ENCODE assay signal across 9 cellular contexts in the genomic region with DNA sequence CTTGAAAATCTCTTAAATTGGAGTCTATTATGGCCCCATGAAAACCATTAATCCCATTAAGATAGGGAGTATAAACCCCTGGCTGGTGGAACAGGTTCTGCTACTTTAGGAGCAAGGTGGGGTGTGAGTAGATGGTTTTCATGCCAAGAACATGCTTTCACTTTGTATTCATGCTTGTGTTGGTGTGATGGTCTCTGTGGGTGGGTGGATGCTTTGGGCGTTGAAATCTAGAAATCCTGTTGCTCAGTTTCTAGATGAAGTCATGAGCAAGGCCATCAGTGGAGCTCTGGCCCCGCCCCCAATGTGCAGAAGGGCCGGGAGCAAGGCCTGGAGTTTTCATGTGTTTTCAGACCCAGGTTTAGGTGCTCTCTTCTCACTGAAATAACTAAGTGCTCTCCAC. TPM values are rescaled to one million over a fixed set of nuclear protein-coding genes. Genes with fewer than 3 reads are reported as not detected.
DNase-seq lines count a peak whose midpoint lies in the region; ATAC-seq lines count a peak whose summit lies in the region.
"Had no signal": no experiment of that assay in that cellular context is flagged by ENCODE, and none has a peak within 500 bp of the region (broad histone marks: within the 10 kb centered on the region; RNA-seq: fewer than 3 reads in every experiment).

No MANE protein-coding gene starts in this region.

- H3K4me3 Mint-ChIP-seq in activated naive CD4-positive, alpha-beta T cell treated with anti-CD3 and anti-CD28 coated beads for 36 hours, result no peak overlapping the region
- peak overlapping the region in 9 of 10 donors; percentile 14 to 73 (median 63) for H3K4me3 Mint-ChIP-seq in naive thymus-derived CD8-positive, alpha-beta T cell

- no peaks in the 10 kb centered on the region for H3K79me2 ChIP-seq in GM23248 (ENCODE audit: insufficient read depth)

- H4K20me1 ChIP-seq in BLaER1 treated with 17β-estradiol and CSF1 and Interleukin-3, amounts not matched to agents 10 nM and 100 nM, result peaks cover 0 to 24% (median 0%) of the 10 kb centered on the region in 11 experiments; a peak in 9 of 22 replicates
- H4K20me1 ChIP-seq in GM23248 (ENCODE audit: insufficient read depth), result no peaks in the 10 kb centered on the region

- in situ Hi-C loops in GM23248 (cut with MboI), result no loop called here

- peak overlapping the region in 1 of 10 experiments; percentile 17; a peak in 2 of 20 replicates for H3K4me3 ChIP-seq in BLaER1 treated with 17β-estradiol and CSF1 and Interleukin-3, amounts not matched to agents 10 nM and 100 nM
- H3K4me3 ChIP-seq in GM23248, result no peak overlapping the region
- H3K4me3 ChIP-seq: SJSA1 had no signal

- peaks cover 81 to 100% (median 100%) of the 10 kb centered on the region in 10 experiments for H3K4me1 ChIP-seq in BLaER1 treated with 17β-estradiol and CSF1 and Interleukin-3, amounts not matched to agents 10 nM and 100 nM
- H3K4me1 ChIP-seq in GM23248 (ENCODE audit: insufficient read depth), result peaks cover 11% of the 10 kb centered on the region

- intact Hi-C loops in activated naive CD4-positive, alpha-beta T cell treated with anti-CD3 and anti-CD28 coated beads for 36 hours (cut with micrococcal nuclease), result no loop called here

- H3K27ac ChIP-seq in BLaER1 treated with 17β-estradiol and CSF1 and Interleukin-3, amounts not matched to agents 10 nM and 100 nM, result peak overlapping the region in 9 of 11 experiments; percentile 61 to 89 (median 84); a peak in 17 of 22 replicates
- no peak overlapping the region; the same call in 1 of the 2 replicates for H3K27ac ChIP-seq in GM23248
- H3K27ac ChIP-seq: SJSA1 had no signal

- DNase-seq in GM23248 (peak; percentile 28), NCI-H524 treated with DMSO at 0.1 percent for 48 hours (lab: John Stamatoyannopoulos, UW) (no peak), NK-92 (lab: John Stamatoyannopoulos, UW; ENCODE audit: unreplicated experiment) (no peak), NCI-H2227 treated with DMSO at 0.1 percent for 48 hours (lab: John Stamatoyannopoulos, UW) (no peak), AG08395 (ENCODE audit: low spot score) (no peak)
- peak; percentile 70 for DNase-seq in activated naive CD4-positive, alpha-beta T cell treated with anti-CD3 and anti-CD28 coated beads for 36 hours
- no peak for DNase-seq in naive thymus-derived CD8-positive, alpha-beta T cell

- H3K4me2 ChIP-seq in BLaER1 treated with 17β-estradiol and CSF1 and Interleukin-3, amounts not matched to agents 10 nM and 100 nM, result peak overlapping the region; percentile 76 to 98 (median 95); a peak in 21 of 22 replicates
- H3K4me2 ChIP-seq in GM23248 (ENCODE audit: unreplicated experiment), result no peak overlapping the region

- no peaks in the 10 kb centered on the region for H3K9me3 ChIP-seq in BLaER1 treated with 17β-estradiol and CSF1 and Interleukin-3, amounts not matched to agents 10 nM and 100 nM (replicated peaks in 1 of 11)
- H3K9me3 ChIP-seq in GM23248 (ENCODE audit: low read depth), result no peaks in the 10 kb centered on the region
- H3K9me3 ChIP-seq: SJSA1 had no signal

- POLR2A ChIA-PET in naive thymus-derived CD8-positive, alpha-beta T cell (lab: Charles Lee), result interaction anchor here (0.6 kb wide), 1 partner anchor 10 kb away, joined by 4 read pairs; no protein-coding TSS in a partner anchor

- H3K9ac ChIP-seq in BLaER1 treated with 17β-estradiol and CSF1 and Interleukin-3, amounts not matched to agents 10 nM and 100 nM, result peak overlapping the region in 7 of 11 experiments; percentile 56 to 79 (median 75); a peak in 12 of 22 replicates
- no peak overlapping the region for H3K9ac ChIP-seq in GM23248

- H3K36me3 Mint-ChIP-seq in activated naive CD4-positive, alpha-beta T cell treated with anti-CD3 and anti-CD28 coated beads for 36 hours (ENCODE audit: low read depth), result peaks cover 18% of the 10 kb centered on the region
- peaks cover 0 to 18% (median 8%) of the 10 kb centered on the region in 3 donors for H3K36me3 Mint-ChIP-seq in naive thymus-derived CD8-positive, alpha-beta T cell

- no peak overlapping the region for H3K27ac Mint-ChIP-seq in activated naive CD4-positive, alpha-beta T cell treated with anti-CD3 and anti-CD28 coated beads for 36 hours
- H3K27ac Mint-ChIP-seq in naive thymus-derived CD8-positive, alpha-beta T cell, result peak overlapping the region in 9 of 10 donors; percentile 18 to 97 (median 80)

- H3K36me3 ChIP-seq in BLaER1 treated with 17β-estradiol and CSF1 and Interleukin-3, amounts not matched to agents 10 nM and 100 nM, result peaks cover 8 to 57% (median 48%) of the 10 kb centered on the region in 11 experiments; a peak in 21 of 22 replicates
- H3K36me3 ChIP-seq in GM23248 (ENCODE audit: low read depth), result peaks cover 53% of the 10 kb centered on the region

- H3K27me3 Mint-ChIP-seq in activated naive CD4-positive, alpha-beta T cell treated with anti-CD3 and anti-CD28 coated beads for 36 hours (ENCODE audit: low read depth), result no peaks in the 10 kb centered on the region
- H3K27me3 Mint-ChIP-seq in naive thymus-derived CD8-positive, alpha-beta T cell, result no peaks in the 10 kb centered on the region

- no peaks in the 10 kb centered on the region for H3K27me3 ChIP-seq in BLaER1 treated with 17β-estradiol and CSF1 and Interleukin-3, amounts not matched to agents 10 nM and 100 nM
- no peaks in the 10 kb centered on the region for H3K27me3 ChIP-seq in GM23248 (replicated peaks; ENCODE audit: insufficient read depth)
- H3K27me3 ChIP-seq: SJSA1 had no signal

- no peak overlapping the region for H2AFZ ChIP-seq in GM23248

- peaks cover 54% of the 10 kb centered on the region for H3K4me1 Mint-ChIP-seq in activated naive CD4-positive, alpha-beta T cell treated with anti-CD3 and anti-CD28 coated beads for 36 hours (ENCODE audit: low read depth)
- H3K4me1 Mint-ChIP-seq in naive thymus-derived CD8-positive, alpha-beta T cell, result peaks cover 22 to 69% (median 63%) of the 10 kb centered on the region in 4 donors

- 55 to 63% methylated on average over 3 of the region's 3 CpGs for WGBS in GM23248 (ENCODE audit: low coverage in 1 of 2, low lambda C conversion rate in 2 of 2, missing lambda C conversion rate in 2 of 2), 2 experiments

- H3K9me2 ChIP-seq in GM23248 (ENCODE audit: insufficient read depth), result no peaks in the 10 kb centered on the region

- ATAC-seq in naive thymus-derived CD8-positive, alpha-beta T cell, result no peak

- no peaks in the 10 kb centered on the region for H3K9me3 Mint-ChIP-seq in activated naive CD4-positive, alpha-beta T cell treated with anti-CD3 and anti-CD28 coated beads for 36 hours
- no peaks in the 10 kb centered on the region for H3K9me3 Mint-ChIP-seq in naive thymus-derived CD8-positive, alpha-beta T cell

- peaks cover 44% of the 10 kb centered on the region for H3F3A ChIP-seq in GM23248 (ENCODE audit: insufficient read depth)

- CTCF ChIA-PET in activated naive CD4-positive, alpha-beta T cell treated with anti-CD3 and anti-CD28 coated beads for 36 hours (lab: Charles Lee), result no interaction called here

RNA-seq across cellular contexts. Expression of a gene that starts 20.1 kb away (rescaled TPM):
- total RNA-seq in GM23248 (2014; rRNA removed; shearing (Covaris generic)), result 0.65 and 2.0 TPM in 2 replicates
- 0.85 and 1.0 TPM in 2 replicates for polyA plus RNA-seq in GM23248 (2016; fragmentation: Nextera tagmentation; extraction: Ambion mirVana)
- 1 to 10 TPM; 5.3 to 5.4 TPM for total RNA-seq in activated naive CD4-positive, alpha-beta T cell treated with anti-CD3 and anti-CD28 coated beads for 36 hours
- 10 to 100 TPM; 12.2 to 13.1 TPM for total RNA-seq in naive thymus-derived CD8-positive, alpha-beta T cell
- polyA plus RNA-seq in naive thymus-derived CD8-positive, alpha-beta T cell, result 1 to 10 TPM; 6.6 to 9.8 (median 8.2) TPM

RNA-seq across cellular contexts. Expression of a gene that starts 50.9 kb away (rescaled TPM):
- total RNA-seq in GM23248 (2014; rRNA removed; shearing (Covaris generic)), result 12.0 and 21.5 TPM in 2 replicates
- polyA plus RNA-seq in GM23248 (2016; fragmentation: Nextera tagmentation; extraction: Ambion mirVana), result 7.3 and 10.0 TPM in 2 replicates
- 10 to 100 TPM; 17.5 to 18.4 TPM for total RNA-seq in activated naive CD4-positive, alpha-beta T cell treated with anti-CD3 and anti-CD28 coated beads for 36 hours
- 10 to 100 TPM; 63.9 to 70.6 TPM for total RNA-seq in naive thymus-derived CD8-positive, alpha-beta T cell
- polyA plus RNA-seq in naive thymus-derived CD8-positive, alpha-beta T cell, result 1 to 10 TPM; 3.1 to 4.9 (median 4.8) TPM

Comparison
In these comparisons a context has a peak if more than half of its experiments do, and no peak if none do; other contexts are left out.
1. DNase-seq: peak in GM23248 (single experiment) and activated naive CD4-positive, alpha-beta T cell treated with anti-CD3 and anti-CD28 coated beads for 36 hours (single experiment); none in naive thymus-derived CD8-positive, alpha-beta T cell (0 of 10), NCI-H524 treated with DMSO at 0.1 percent for 48 hours (single experiment), NK-92 (single experiment), NCI-H2227 treated with DMSO at 0.1 percent for 48 hours (single experiment) and AG08395 (single experiment).